ENCODE assay signal across 1 cellular context in genomic region chr11:86981777-86982540, GRCh38.
TF ChIP-seq lines count a peak whose summit lies in the region.

No MANE protein-coding gene starts in this region.

TF ChIP-seq in GM23338, 12 proteins besides CTCF, POLR2A, EP300 and RAD21 (continued from another document):
- TF ChIP-seq POLR2AphosphoS5 (IDR thresholded peaks at IDR 0.05; ENCODE audit: low read depth), result no peak
- TF ChIP-seq ZNF331 (CRISPR knock-in tag; IDR thresholded peaks at IDR 0.05; ENCODE audit: low read depth), result no peak
- TF ChIP-seq EZH2phosphoT487 (IDR thresholded peaks at IDR 0.05; ENCODE audit: unreplicated experiment), result no peak
- no peak for TF ChIP-seq ZNF462 (CRISPR knock-in tag; IDR thresholded peaks at IDR 0.05)
- TF ChIP-seq STAT1 (IDR thresholded peaks at IDR 0.05; ENCODE audit: unreplicated experiment), result no peak
